15 cellular contexts compared by ENCODE assay signal in genomic region chr9:115520626-115521025, GRCh38.
DNase-seq lines count a peak whose midpoint lies in the region; ATAC-seq and TF ChIP-seq lines count a peak whose summit lies in the region.
"Had no signal": no experiment of that assay in that cellular context is flagged by ENCODE, and none has a peak within 500 bp of the region (broad histone marks: within the 10 kb centered on the region; RNA-seq: fewer than 3 reads in every experiment).

No MANE protein-coding gene starts in this region.

- no peaks in the 10 kb centered on the region for H3K36me3 Mint-ChIP-seq in nephron progenitor cell (ENCODE audit: low read depth)

- TF ChIP-seq POLR2A in IMR-90 (IDR thresholded peaks at IDR 0.05; ENCODE audit: low read depth, low read length) (no peak), transverse colon (IDR thresholded peaks at IDR 0.05) (no peak)

- H2AFZ ChIP-seq in IMR-90 (replicated peaks; ENCODE audit: low read length, poor library complexity) = no peak overlapping the region

- DNase-seq in IMR-90 (no peak), cerebellum (ENCODE audit: low spot score) (peak; percentile 2), nephron progenitor cell (no peak), transverse colon (no peak), HUDEP-2 (lab: John Stamatoyannopoulos, UW; ENCODE audit: unreplicated experiment in 76 of 76) (no peak), foreskin melanocyte (no peak), MV-4-11 (lab: John Stamatoyannopoulos, UW) (no peak)
- DNase-seq: DND-41, GF-D8, H9, KG1, NCI-H1694 treated with DMSO at 0.1 percent for 48 hours, Right ventricle myocardium superior had no signal

- no peak overlapping the region; the same call in 1 of the 2 replicates for H3K23ac ChIP-seq in IMR-90 (ENCODE audit: low read depth, low read length)

- H3K27me3 ChIP-seq in IMR-90 (ENCODE audit: control insufficient read depth, insufficient read depth, low read length) (no peaks in the 10 kb centered on the region), transverse colon (no peaks in the 10 kb centered on the region)

- TF ChIP-seq CTCF in IMR-90 (conservative IDR thresholded peaks at IDR 0.05; ENCODE audit: low read depth, low read length) (no peak), nephron progenitor cell (IDR thresholded peaks at IDR 0.05) (no peak), transverse colon (IDR thresholded peaks at IDR 0.05) (no peak)

- H4K8ac ChIP-seq in IMR-90 (ENCODE audit: low read depth in 2 of 2, low read length in 2 of 2) = no peak overlapping the region

- no peaks in the 10 kb centered on the region for H4K20me1 ChIP-seq in IMR-90 (ENCODE audit: insufficient read depth, low read length)

- no peak overlapping the region for H2BK5ac ChIP-seq in IMR-90 (ENCODE audit: low read depth, low read length, poor library complexity, severe bottlenecking)

- WGBS in IMR-90 (ENCODE audit: extremely low coverage in 2 of 2, insufficient read length in 1 of 2), 2 experiments = no CpG with 5 or more reads among the region's 3 CpGs
- WGBS in transverse colon (ENCODE audit: low coverage in 1 of 2), 2 donors = 64 to 80% methylated on average over 1 to 3 of the region's 3 CpGs

- H2BK120ac ChIP-seq in IMR-90 (ENCODE audit: low read depth, low read length) = peak overlapping the region; percentile 22; the same call in 1 of the 2 replicates

- POLR2A ChIA-PET in IMR-90 (lab: Charles Lee; ENCODE audit: unreplicated experiment) = no interaction called here

- no peak overlapping the region for H3K4me2 ChIP-seq in IMR-90 (ENCODE audit: low read depth, low read length)

- H3K14ac ChIP-seq in IMR-90 (replicated peaks; ENCODE audit: low read depth, low read length) = no peak overlapping the region

- H4K5ac ChIP-seq in IMR-90 (ENCODE audit: low read depth, low read length) = no peak overlapping the region; the same call in 1 of the 2 replicates

- no peak overlapping the region for H3K9ac ChIP-seq in IMR-90 (ENCODE audit: low read depth, low read length)

- 0 out of 3 replicates have a peak overlapping the region, but pooled peaks have one; percentile 20 for H2BK15ac ChIP-seq in IMR-90 (ENCODE audit: low read depth, low read length)

- in situ Hi-C loops in IMR-90 (cut with MboI; ENCODE audit: low sequenced_read_pairs) (loop anchor here (10.0 to 25.0 kb wide), 4 partner anchors 406 to 1083 kb away; partner anchors contain the start of gene TNC), transverse colon (cut with MboI; ENCODE audit: low pct_ligation_motif_present in 1 of 4, low pct_unique_long_range_greater_than_20kb in 1 of 4, low sequenced_read_pairs in 3 of 4) (loop anchor here in 3 of 4 donors (10.0 to 25.0 kb wide), 3 partner anchors 786 to 846 kb away; partner anchors contain the start of gene TEX48 (in 2 of the 3))

- H3K27ac ChIP-seq in IMR-90 (ENCODE audit: insufficient read depth, low read length) (no peak overlapping the region), transverse colon (peak overlapping the region in 3 of 4 donors; percentile 11 to 26 (median 16))
- H3K27ac ChIP-seq: C4-2B, SK-N-MC had no signal

- peak overlapping the region; percentile 28; the same call in 1 of the 2 replicates for H4K91ac ChIP-seq in IMR-90 (ENCODE audit: insufficient read depth, low read depth, low read length)

- H3K9me1 ChIP-seq in IMR-90 (ENCODE audit: insufficient read depth, low read length) = peaks cover 7% of the 10 kb centered on the region

- H3K4me1 ChIP-seq in IMR-90 (ENCODE audit: control insufficient read depth, insufficient read depth, low read length) = peaks cover 10% of the 10 kb centered on the region
- H3K4me1 ChIP-seq in transverse colon = peaks cover 0 to 8% (median 3%) of the 10 kb centered on the region in 4 donors

- TF ChIP-seq RAD21 in IMR-90 (IDR thresholded peaks at IDR 0.05; ENCODE audit: low read length) = no peak

- no peak for TF ChIP-seq EP300 in transverse colon (IDR thresholded peaks at IDR 0.05; ENCODE audit: low read depth)

- peak overlapping the region; percentile 51 for H3K18ac ChIP-seq in IMR-90 (ENCODE audit: low read depth, low read length)

- H3K79me1 ChIP-seq in IMR-90 (ENCODE audit: low read depth in 1 of 2, low read length in 2 of 2) = no peaks in the 10 kb centered on the region

- peak overlapping the region; percentile 51; the same call in 1 of the 2 replicates for H2AK5ac ChIP-seq in IMR-90 (ENCODE audit: low read depth, low read length)

- H2AK9ac ChIP-seq in IMR-90 (replicated peaks; ENCODE audit: low read depth, low read length, poor library complexity) = no peak overlapping the region

- intact Hi-C loops in IMR-90 (cut with micrococcal nuclease) = loop anchor here (5.0 kb wide), 4 partner anchors 268 to 858 kb away; partner anchors contain the start of gene TEX48
- intact Hi-C loops in transverse colon (cut with DNase I; ENCODE audit: low total_unique reads) = loop anchor here (10.0 kb wide), 1 partner anchor 506 kb away; no protein-coding TSS in a partner anchor

- H3K56ac ChIP-seq in IMR-90 (ENCODE audit: extremely low read depth, insufficient read depth, low read length) = no peak overlapping the region

- no peak for ATAC-seq in IMR-90 (ENCODE audit: low read depth)

- H3K9me3 Mint-ChIP-seq in nephron progenitor cell = peaks cover 3% of the 10 kb centered on the region
- H3K9me3 Mint-ChIP-seq: H9 had no signal

- H2BK20ac ChIP-seq in IMR-90 (ENCODE audit: low read depth, low read length) = 0 out of 2 replicates have a peak overlapping the region, but pooled peaks have one; percentile 33

- H3K36me3 ChIP-seq in IMR-90 (ENCODE audit: control insufficient read depth, insufficient read depth, low read length) = no peaks in the 10 kb centered on the region
- no peaks in the 10 kb centered on the region for H3K36me3 ChIP-seq in transverse colon

- BruUV-seq in IMR-90 (replicated peaks; lab: Mats Ljungman, UMichigan) = no TSS peak

- H3K27ac Mint-ChIP-seq in nephron progenitor cell = peak overlapping the region; percentile 4
- H3K27ac Mint-ChIP-seq: H9 had no signal

- peak overlapping the region; percentile 49 for H3K4ac ChIP-seq in IMR-90 (ENCODE audit: low read depth, low read length)

- H3K9me3 ChIP-seq in IMR-90 (ENCODE audit: control insufficient read depth, insufficient read depth, low read length) = no peaks in the 10 kb centered on the region
- no peaks in the 10 kb centered on the region for H3K9me3 ChIP-seq in transverse colon

- CTCF ChIA-PET in IMR-90 (lab: Yijun Ruan, JAX) = no interaction called here

- dilution Hi-C loops in IMR-90 (cut with HindIII; ENCODE audit: low sequenced_read_pairs, unreplicated experiment) = no loop called here

- peaks cover 13% of the 10 kb centered on the region for H3K27me3 Mint-ChIP-seq in nephron progenitor cell (ENCODE audit: low read depth, poor library complexity)

- H3K4me1 Mint-ChIP-seq in nephron progenitor cell = peaks cover 9% of the 10 kb centered on the region

- H3K4me3 Mint-ChIP-seq in nephron progenitor cell = no peak overlapping the region
- H3K4me3 Mint-ChIP-seq: H9 had no signal

- H3K4me3 ChIP-seq in IMR-90 (ENCODE audit: insufficient read depth, low read depth, low read length) (no peak overlapping the region), transverse colon (no peak overlapping the region)
- H3K4me3 ChIP-seq: SK-N-MC had no signal

TF ChIP-seq in IMR-90, 13 proteins besides CTCF, POLR2A, EP300 and RAD21:
- no peak for TF ChIP-seq BHLHE40 (IDR thresholded peaks at IDR 0.05; ENCODE audit: low read depth, low read length)
- TF ChIP-seq RCOR1 (IDR thresholded peaks at IDR 0.05; ENCODE audit: insufficient replicate concordance, low read length) = no peak
- TF ChIP-seq MAFK (IDR thresholded peaks at IDR 0.05; ENCODE audit: low read depth, low read length) = no peak
- TF ChIP-seq CHD1 (IDR thresholded peaks at IDR 0.05; ENCODE audit: low read depth, low read length) = no peak
- no peak for TF ChIP-seq NFE2L2 (IDR thresholded peaks at IDR 0.05; ENCODE audit: low read depth, low read length)
- no peak for TF ChIP-seq SMC3 (IDR thresholded peaks at IDR 0.05; ENCODE audit: low read depth, low read length)
